In genomic region chr9:131674425-131675421, GRCh38 we compare ENCODE assay signal across 11 cellular contexts.
DNase-seq lines count a peak whose midpoint lies in the region; ATAC-seq and TF ChIP-seq lines count a peak whose summit lies in the region.
"Had no signal": no experiment of that assay in that cellular context is flagged by ENCODE, and none has a peak within 500 bp of the region (broad histone marks: within the 10 kb centered on the region; RNA-seq: fewer than 3 reads in every experiment).

No MANE protein-coding gene starts in this region.

- H3K4me3 ChIP-seq in BLaER1 treated with 17β-estradiol and CSF1 and Interleukin-3, amounts not matched to agents 10 nM and 100 nM, result peak overlapping the region; percentile 31 to 62 (median 50)
- H3K4me3 ChIP-seq in HUES6 (ENCODE audit: low read depth, low read length) (peak overlapping the region; percentile 45), duodenal mucosa (ENCODE audit: low read depth in 1 of 2, low read length in 2 of 2) (peak overlapping the region; percentile 13 to 48), neutrophil (ENCODE audit: low read depth in 1 of 2, low read length in 1 of 2) (no peak overlapping the region)

- H3K36me3 ChIP-seq in BLaER1 treated with 17β-estradiol and CSF1 and Interleukin-3, amounts not matched to agents 10 nM and 100 nM, result peaks cover 0 to 8% (median 0%) of the 10 kb centered on the region in 11 experiments; a peak in 2 of 22 replicates
- no peaks in the 10 kb centered on the region for H3K36me3 ChIP-seq in HUES6 (ENCODE audit: control insufficient read depth, insufficient read depth, low read length)
- H3K36me3 ChIP-seq in duodenal mucosa (ENCODE audit: control insufficient read depth in 1 of 2, insufficient read depth in 2 of 2, low read length in 2 of 2), result no peaks in the 10 kb centered on the region
- no peaks in the 10 kb centered on the region for H3K36me3 ChIP-seq in neutrophil
- H3K36me3 ChIP-seq: brain microvascular endothelial cell had no signal

- H3K27me3 ChIP-seq in BLaER1 treated with 17β-estradiol and CSF1 and Interleukin-3, amounts not matched to agents 10 nM and 100 nM, result no peaks in the 10 kb centered on the region
- H3K27me3 ChIP-seq in HUES6 (ENCODE audit: control insufficient read depth, insufficient read depth, low read length) (no peaks in the 10 kb centered on the region), duodenal mucosa (ENCODE audit: control insufficient read depth in 1 of 2, insufficient read depth in 2 of 2, low read length in 2 of 2) (no peaks in the 10 kb centered on the region), neutrophil (no peaks in the 10 kb centered on the region)
- H3K27me3 ChIP-seq: brain microvascular endothelial cell had no signal

- DNase-seq in ecto neural progenitor cell (ENCODE audit: low spot score), result no peak
- DNase-seq in pons (ENCODE audit: low spot score), result no peak
- DNase-seq: brain microvascular endothelial cell; NCI-H1930; stimulated activated CD4-positive, alpha-beta T cell treated with anti-CD3 and anti-CD28 coated beads, Interleukin-4, amount 100 ng/mL, for 24 hours had no signal

- peak overlapping the region; percentile 64 to 86 (median 78) for H3K9ac ChIP-seq in BLaER1 treated with 17β-estradiol and CSF1 and Interleukin-3, amounts not matched to agents 10 nM and 100 nM
- H3K9ac ChIP-seq in HUES6 (ENCODE audit: low read length) (peak overlapping the region; percentile 39), duodenal mucosa (ENCODE audit: low read depth in 1 of 2, low read length in 2 of 2) (peak overlapping the region; percentile 35 to 58)

- ATAC-seq in GM21381 (IDR thresholded peaks at IDR 0.05; ENCODE audit: unreplicated experiment) (no peak), HG03457 (IDR thresholded peaks at IDR 0.05; ENCODE audit: unreplicated experiment) (no peak)

- no peaks in the 10 kb centered on the region for H3K9me3 ChIP-seq in BLaER1 treated with 17β-estradiol and CSF1 and Interleukin-3, amounts not matched to agents 10 nM and 100 nM (replicated peaks in 1 of 11)
- H3K9me3 ChIP-seq in HUES6 (ENCODE audit: control insufficient read depth, insufficient read depth, low read depth, low read length) (no peaks in the 10 kb centered on the region), duodenal mucosa (ENCODE audit: control insufficient read depth in 1 of 2, low read length in 2 of 2) (no peaks in the 10 kb centered on the region), neutrophil (no peaks in the 10 kb centered on the region)

- H4K20me1 ChIP-seq in BLaER1 treated with 17β-estradiol and CSF1 and Interleukin-3, amounts not matched to agents 10 nM and 100 nM, result peaks cover 8 to 97% (median 30%) of the 10 kb centered on the region in 11 experiments; a peak in 18 of 22 replicates

- peaks cover 100% of the 10 kb centered on the region in 10 experiments for H3K4me1 ChIP-seq in BLaER1 treated with 17β-estradiol and CSF1 and Interleukin-3, amounts not matched to agents 10 nM and 100 nM
- peaks cover 96% of the 10 kb centered on the region for H3K4me1 ChIP-seq in HUES6 (ENCODE audit: control insufficient read depth, insufficient read depth, low read length)
- H3K4me1 ChIP-seq in duodenal mucosa (ENCODE audit: control insufficient read depth in 1 of 2, insufficient read depth in 2 of 2, low read length in 2 of 2), result peaks cover 50 to 58% of the 10 kb centered on the region in 2 donors
- H3K4me1 ChIP-seq in neutrophil (ENCODE audit: control insufficient read depth in 1 of 2, insufficient read depth in 1 of 2, low read depth in 1 of 2, low read length in 1 of 2), result peaks cover 4 to 11% of the 10 kb centered on the region in 2 experiments

- H3K4me2 ChIP-seq in BLaER1 treated with 17β-estradiol and CSF1 and Interleukin-3, amounts not matched to agents 10 nM and 100 nM, result peak overlapping the region; percentile 89 to 98 (median 95)

- TF ChIP-seq CTCF in neutrophil (IDR thresholded peaks at IDR 0.05), result no peak

- peak overlapping the region; percentile 78 to 93 (median 87) for H3K27ac ChIP-seq in BLaER1 treated with 17β-estradiol and CSF1 and Interleukin-3, amounts not matched to agents 10 nM and 100 nM
- H3K27ac ChIP-seq in HUES6 (ENCODE audit: low read depth, low read length) (peak overlapping the region; percentile 88), duodenal mucosa (ENCODE audit: low read depth, low read length) (peak overlapping the region; percentile 37), neutrophil (peak overlapping the region; percentile 41)
- H3K27ac ChIP-seq: brain microvascular endothelial cell had no signal

Comparison
In these comparisons a context has a peak if more than half of its experiments do, and no peak if none do; other contexts are left out.
1. H3K27ac ChIP-seq: peak in every context shown above with its lines; median percentile 88 in HUES6; 87 in BLaER1 treated with 17β-estradiol and CSF1 and Interleukin-3, amounts not matched to agents 10 nM and 100 nM; 41 in neutrophil; 37 in duodenal mucosa.
2. H3K4me3 ChIP-seq: peak in BLaER1 treated with 17β-estradiol and CSF1 and Interleukin-3, amounts not matched to agents 10 nM and 100 nM (10 of 10), HUES6 (single experiment) and duodenal mucosa (2 of 2); none in neutrophil (0 of 2).
3. Peak in every context shown above with its lines, with median percentiles within 50 percentile points of each other: H3K9ac ChIP-seq.